17 cellular contexts compared by ENCODE assay signal in the genomic region with DNA sequence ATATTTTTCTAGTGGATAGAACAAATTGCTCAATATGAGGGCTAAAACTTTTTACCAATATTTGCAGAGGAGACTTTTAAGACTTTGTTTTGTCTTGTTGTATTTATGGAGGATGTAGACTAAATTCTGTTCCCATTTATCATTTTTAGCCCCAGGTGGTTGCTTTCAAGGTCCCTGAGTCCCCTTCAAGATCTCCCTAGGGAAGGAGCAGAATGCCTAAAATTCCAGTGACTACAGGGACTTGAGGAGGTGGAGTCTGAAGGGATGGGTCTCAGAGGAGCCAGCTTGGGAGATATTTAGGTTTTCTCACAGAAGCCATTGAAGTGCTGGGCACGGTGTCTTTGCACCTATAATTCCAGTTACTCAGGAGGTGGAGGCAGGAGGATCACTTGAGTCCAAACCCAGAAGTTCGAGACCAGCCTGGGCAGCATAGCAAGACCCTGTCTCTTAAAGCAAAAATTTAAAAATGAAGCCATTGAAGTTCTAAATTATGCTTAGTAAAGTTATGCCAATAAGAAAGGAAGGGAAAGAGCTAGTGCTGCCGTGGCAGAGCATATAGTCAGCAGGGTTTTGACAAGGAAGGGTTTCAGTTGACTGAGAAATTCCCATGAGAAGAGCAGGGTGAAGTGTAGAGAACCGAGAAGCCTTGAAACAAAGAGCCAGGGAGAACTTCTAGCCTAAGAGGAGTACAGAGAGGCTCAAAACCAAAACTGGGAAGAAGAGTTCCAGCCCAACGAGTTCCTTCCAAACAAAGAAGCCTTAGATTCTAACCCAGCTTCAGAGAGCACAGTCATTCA. TPM values are rescaled to one million over a fixed set of nuclear protein-coding genes. Genes with fewer than 3 reads are reported as not detected.
A peak's percentile ranks its signal among the peaks of the same experiment; 100 is the strongest.
DNase-seq lines count a peak whose midpoint lies in the region; TF ChIP-seq lines count a peak whose summit lies in the region.
"Had no signal": no experiment of that assay in that cellular context is flagged by ENCODE, and none has a peak within 500 bp of the region (broad histone marks: within the 10 kb centered on the region; RNA-seq: fewer than 3 reads in every experiment).

No MANE protein-coding gene starts in this region.

- H3K36me3 ChIP-seq in testis (ENCODE audit: low read depth, missing control alignments): no peaks in the 10 kb centered on the region
- H3K36me3 ChIP-seq: transverse colon had no signal

- intact Hi-C loops in testis (cut with DNase I; ENCODE audit: low total_unique reads): no loop called here

- no peak overlapping the region for H3K4me3 ChIP-seq in testis
- H3K4me3 ChIP-seq: BLaER1, transverse colon had no signal

- no peak for TF ChIP-seq POLR2A in testis (IDR thresholded peaks at IDR 0.05)

- DNase-seq in DMS79 treated with DMSO at 0.1 percent for 48 hours (lab: John Stamatoyannopoulos, UW): peak; percentile 33
- no peak for DNase-seq in DMS79 (lab: John Stamatoyannopoulos, UW)
- peak; percentile 16 for DNase-seq in hepatic stellate cell (ENCODE audit: low spot score)
- DNase-seq in testis: no peak
- no peak for DNase-seq in effector CD8-positive, alpha-beta T cell (lab: John Stamatoyannopoulos, UW)
- DNase-seq in NCI-H1930 (lab: John Stamatoyannopoulos, UW): no peak
- DNase-seq in LoVo (ENCODE audit: low spot score): no peak
- DNase-seq: activated CD4-positive, alpha-beta T cell treated with anti-CD3 and anti-CD28 coated beads, Interleukin-2, amount 50 U/mL, for 48 hours; activated naive CD8-positive, alpha-beta T cell treated with anti-CD3 and anti-CD28 coated beads, Interleukin-2, amount 50 U/mL, for 24 hours; activated T-cell treated with anti-CD3 and anti-CD28 coated beads, Interleukin-2, amount 50 U/mL, for 24 hours; NCI-H1436 treated with DMSO at 0.1 percent for 48 hours; NCI-H2227 treated with DMSO at 0.1 percent for 48 hours; transverse colon had no signal

- H3K27ac ChIP-seq in angular gyrus (ENCODE audit: low read depth, low read length) (peak overlapping the region; percentile 44), testis (peak overlapping the region; percentile 73 to 81)
- H3K27ac ChIP-seq: 22Rv1, BLaER1, parathyroid adenoma had no signal

- WGBS in testis, 2 donors: 66 to 81% methylated on average over 5 of the region's 5 CpGs

- no peaks in the 10 kb centered on the region for H3K9me3 ChIP-seq in testis

- peaks cover 25% of the 10 kb centered on the region for H3K4me1 ChIP-seq in testis
- H3K4me1 ChIP-seq: parathyroid adenoma had no signal

- no peaks in the 10 kb centered on the region for H3K27me3 ChIP-seq in testis
- H3K27me3 ChIP-seq: BLaER1, transverse colon had no signal

- TF ChIP-seq CTCF in testis (IDR thresholded peaks at IDR 0.05): no peak

RNA-seq across cellular contexts. Expression of gene COMMD1, which starts 43.4 kb away (rescaled TPM):
- total RNA-seq in testis: 10 to 100 TPM; 61.7 to 87.9 TPM
- polyA plus RNA-seq in testis (ENCODE audit: insufficient read depth, low read depth, low replicate concordance): 85.2 TPM

Comparison
In these comparisons a context has a peak if more than half of its experiments do, and no peak if none do; other contexts are left out.
1. DNase-seq: peak in DMS79 treated with DMSO at 0.1 percent for 48 hours (single experiment) and hepatic stellate cell (single experiment); none in DMS79 (single experiment), testis (single experiment), effector CD8-positive, alpha-beta T cell (single experiment), NCI-H1930 (0 of 2) and LoVo (single experiment).